ENCODE assay signal across 1 cellular context in genomic region chr15:99305761-99306505, GRCh38.
TF ChIP-seq lines count a peak whose summit lies in the region.

No MANE protein-coding gene starts in this region.

TF ChIP-seq in HepG2, 621 proteins besides CTCF, POLR2A, EP300 and RAD21 (continued from another document and continues in another):
- TF ChIP-seq ZBTB34 (CRISPR knock-in tag; IDR thresholded peaks at IDR 0.05) = no peak
- peak; percentile 27; the same call in 1 of the 2 replicates for TF ChIP-seq HOMEZ (CRISPR knock-in tag; IDR thresholded peaks at IDR 0.05; ENCODE audit: low read depth)
- TF ChIP-seq ZNF629 (CRISPR knock-in tag; conservative IDR thresholded peaks at IDR 0.05) = peak; percentile 54
- no peak for TF ChIP-seq ZNF761 (CRISPR knock-in tag; conservative IDR thresholded peaks at IDR 0.05)
- no peak for TF ChIP-seq HNRNPH1 (optimal IDR thresholded peaks at IDR 0.05; ENCODE audit: low read depth, low read length)
- TF ChIP-seq SNAI1 (CRISPR knock-in tag; IDR thresholded peaks at IDR 0.05; ENCODE audit: borderline replicate concordance) = no peak
- TF ChIP-seq ZNF841 (CRISPR knock-in tag; IDR thresholded peaks at IDR 0.05; ENCODE audit: borderline replicate concordance) = no peak
- no peak for TF ChIP-seq ZNF713 (CRISPR knock-in tag; IDR thresholded peaks at IDR 0.05)
- TF ChIP-seq ZNF318 (CRISPR knock-in tag; IDR thresholded peaks at IDR 0.05) = no peak
- TF ChIP-seq ZBTB7B (CRISPR knock-in tag; IDR thresholded peaks at IDR 0.05) = no peak
- TF ChIP-seq KAT7 (CRISPR knock-in tag; IDR thresholded peaks at IDR 0.05; ENCODE audit: borderline replicate concordance) = no peak
- TF ChIP-seq NFE2L1 (CRISPR knock-in tag; IDR thresholded peaks at IDR 0.05; ENCODE audit: borderline replicate concordance) = no peak
- no peak for TF ChIP-seq NCOA5 (CRISPR knock-in tag; IDR thresholded peaks at IDR 0.05)
- TF ChIP-seq SOX6 (IDR thresholded peaks at IDR 0.05) = no peak
- TF ChIP-seq SOX6 (CRISPR knock-in tag; IDR thresholded peaks at IDR 0.05) = peak; percentile 37; the same call in 1 of the 2 replicates
- no peak for TF ChIP-seq ZFP90 (CRISPR knock-in tag; IDR thresholded peaks at IDR 0.05; ENCODE audit: borderline replicate concordance)
- TF ChIP-seq GATAD2A (CRISPR knock-in tag; IDR thresholded peaks at IDR 0.05) = peak; percentile 57
- no peak for TF ChIP-seq ZNF784 (CRISPR knock-in tag; IDR thresholded peaks at IDR 0.05; ENCODE audit: borderline replicate concordance)
- TF ChIP-seq ZNF773 (CRISPR knock-in tag; IDR thresholded peaks at IDR 0.05; ENCODE audit: borderline replicate concordance) = no peak
- TF ChIP-seq ATF5 (CRISPR knock-in tag; IDR thresholded peaks at IDR 0.05; ENCODE audit: low read depth) = no peak
- no peak for TF ChIP-seq ZBTB21 (CRISPR knock-in tag; IDR thresholded peaks at IDR 0.05)
- no peak for TF ChIP-seq FOXP1 (IDR thresholded peaks at IDR 0.05)
- TF ChIP-seq FOXP1 (CRISPR knock-in tag; IDR thresholded peaks at IDR 0.05) = no peak
- no peak for TF ChIP-seq MBNL3 (CRISPR knock-in tag; conservative IDR thresholded peaks at IDR 0.05)
- TF ChIP-seq NKX3-1 (CRISPR knock-in tag; IDR thresholded peaks at IDR 0.05) = no peak
- no peak for TF ChIP-seq MAF1 (CRISPR knock-in tag; IDR thresholded peaks at IDR 0.05; ENCODE audit: borderline replicate concordance)
- TF ChIP-seq ZBTB49 (CRISPR knock-in tag; IDR thresholded peaks at IDR 0.05; ENCODE audit: borderline replicate concordance) = no peak
- TF ChIP-seq UBTF (CRISPR knock-in tag; IDR thresholded peaks at IDR 0.05) = no peak
- no peak for TF ChIP-seq PATZ1 (CRISPR knock-in tag; IDR thresholded peaks at IDR 0.05)
- TF ChIP-seq SMYD3 (CRISPR knock-in tag; IDR thresholded peaks at IDR 0.05) = no peak
